Comparison of ENCODE assay signal across 27 cellular contexts in the genomic region with DNA sequence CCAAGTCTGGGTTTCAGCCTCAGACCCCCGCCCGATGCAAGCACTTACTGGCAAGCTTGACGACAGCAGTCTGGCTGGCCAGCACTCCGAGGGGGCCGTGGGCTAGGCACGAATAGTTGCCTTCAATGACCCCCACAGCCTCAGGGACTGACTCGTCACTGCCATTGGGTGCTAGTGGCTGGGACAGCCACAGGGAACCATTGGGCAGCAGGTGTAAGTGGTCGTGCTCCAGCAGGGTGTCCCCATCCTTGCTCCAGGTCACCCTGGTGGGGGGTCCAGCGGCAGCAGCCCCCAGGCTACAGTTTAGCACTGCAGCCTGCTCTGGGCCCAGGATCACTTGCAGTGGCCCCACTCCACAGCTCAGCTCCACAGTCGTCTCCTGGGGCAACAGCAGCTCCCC. TPM values are rescaled to one million over a fixed set of nuclear protein-coding genes. Genes with fewer than 3 reads are reported as not detected.
"Had no signal": no experiment of that assay in that cellular context is flagged by ENCODE, and none has a peak within 500 bp of the region (broad histone marks: within the 10 kb centered on the region; RNA-seq: fewer than 3 reads in every experiment).

No MANE protein-coding gene starts in this region.

- H3K27ac Mint-ChIP-seq: activated CD4-positive, alpha-beta memory T cell treated with anti-CD3 and anti-CD28 coated beads for 36 hours; activated CD4-positive, alpha-beta T cell treated with anti-CD3 and anti-CD28 coated beads, Interleukin-2, amount 10 ng/mL, durations not matched to agents 7 days and 5 days; activated naive CD4-positive, alpha-beta T cell treated with anti-CD3 and anti-CD28 coated beads for 36 hours; activated naive CD8-positive, alpha-beta T cell; T-cell had no signal

- H3K27ac ChIP-seq: SK-N-MC had no signal

- H3K4me3 ChIP-seq: SK-N-MC had no signal

- DNase-seq: activated CD4-positive, alpha-beta memory T cell treated with anti-CD3 and anti-CD28 coated beads for 36 hours; activated CD4-positive, alpha-beta T cell treated with anti-CD3 and anti-CD28 coated beads, Interleukin-2, amount 10 ng/mL, durations not matched to agents 7 days and 5 days; activated CD4-positive, CD25-positive, alpha-beta regulatory T cell; activated CD8-positive, alpha-beta memory T cell treated with anti-CD3 and anti-CD28 coated beads for 24 hours; activated gamma-delta T cell; activated naive CD4-positive, alpha-beta T cell treated with anti-CD3 and anti-CD28 coated beads for 36 hours; activated T-cell treated with anti-CD3 and anti-CD28 coated beads, Interleukin-2, amount 50 U/mL, for 4 hours; amygdala; KG1; NCI-H1048; NCI-H1417; NCI-H1930; NCI-H2107; NCI-H2171 treated with DMSO at 0.1 percent for 48 hours; NCI-H226; NCI-H526; T-cell; T-helper 2 cell; T1000 had no signal

- H3K4me3 Mint-ChIP-seq: activated CD4-positive, alpha-beta memory T cell treated with anti-CD3 and anti-CD28 coated beads for 36 hours; activated CD4-positive, alpha-beta T cell treated with anti-CD3 and anti-CD28 coated beads, Interleukin-2, amount 10 ng/mL, durations not matched to agents 7 days and 5 days; activated naive CD4-positive, alpha-beta T cell treated with anti-CD3 and anti-CD28 coated beads for 36 hours; activated naive CD8-positive, alpha-beta T cell; activated T-cell treated with anti-CD3 and anti-CD28 coated beads, Interleukin-2, amount 50 U/mL, for 4 hours; T-cell had no signal

- H3K4me1 Mint-ChIP-seq: T-cell had no signal

- H3K9me3 Mint-ChIP-seq: activated CD4-positive, alpha-beta memory T cell treated with anti-CD3 and anti-CD28 coated beads for 36 hours; activated CD4-positive, alpha-beta T cell treated with anti-CD3 and anti-CD28 coated beads, Interleukin-2, amount 10 ng/mL, durations not matched to agents 7 days and 5 days; activated naive CD4-positive, alpha-beta T cell treated with anti-CD3 and anti-CD28 coated beads for 36 hours; activated T-cell treated with anti-CD3 and anti-CD28 coated beads, Interleukin-2, amount 50 U/mL, for 4 hours; T-cell had no signal

- H3K36me3 Mint-ChIP-seq: activated CD4-positive, alpha-beta memory T cell treated with anti-CD3 and anti-CD28 coated beads for 36 hours; activated naive CD8-positive, alpha-beta T cell; T-cell had no signal

RNA-seq across cellular contexts. Expression of a gene that starts 33.2 kb away (rescaled TPM):
- total RNA-seq: activated CD4-positive, alpha-beta memory T cell treated with anti-CD3 and anti-CD28 coated beads for 36 hours; activated CD4-positive, alpha-beta T cell treated with anti-CD3 and anti-CD28 coated beads, Interleukin-2, amount 10 ng/mL, durations not matched to agents 7 days and 5 days; activated naive CD4-positive, alpha-beta T cell treated with anti-CD3 and anti-CD28 coated beads for 36 hours; cardiac septum; LHCN-M2; M059J; NCI-H460; OCI-LY7; RPMI7951 had no signal
